Comparison of ENCODE assay signal across 12 cellular contexts in genomic region chr5:9716838-9717281, GRCh38.
A peak's percentile ranks its signal among the peaks of the same experiment; 100 is the strongest.
DNase-seq lines count a peak whose midpoint lies in the region; ATAC-seq and TF ChIP-seq lines count a peak whose summit lies in the region.
"Had no signal": no experiment of that assay in that cellular context is flagged by ENCODE, and none has a peak within 500 bp of the region (broad histone marks: within the 10 kb centered on the region; RNA-seq: fewer than 3 reads in every experiment).

No MANE protein-coding gene starts in this region.

- peak overlapping the region; percentile 87 for H3K14ac ChIP-seq in IMR-90 (replicated peaks; ENCODE audit: low read depth, low read length)

- no peak for TF ChIP-seq EP300 in ovary (IDR thresholded peaks at IDR 0.05)

- ATAC-seq in GM21825 (IDR thresholded peaks at IDR 0.05; ENCODE audit: unreplicated experiment) (peak; percentile 52), IMR-90 (ENCODE audit: low read depth) (peak; percentile 67)

- peak overlapping the region; percentile 33 for H4K91ac ChIP-seq in IMR-90 (ENCODE audit: insufficient read depth, low read depth, low read length)

- H3K27ac ChIP-seq in IMR-90 (ENCODE audit: insufficient read depth, low read length) (peak overlapping the region; percentile 46; the same call in 1 of the 2 replicates), ovary (no peak overlapping the region)
- H3K27ac ChIP-seq: prostate gland, WERI-Rb-1 had no signal

- H3K9ac ChIP-seq in IMR-90 (ENCODE audit: low read depth, low read length) = peak overlapping the region; percentile 17; the same call in 1 of the 2 replicates

- peak overlapping the region; percentile 72 for H3K23ac ChIP-seq in IMR-90 (ENCODE audit: low read depth, low read length)

- H3K4me3 ChIP-seq in GM12864 (ENCODE audit: low read depth, low read length) = no peak overlapping the region
- H3K4me3 ChIP-seq in IMR-90 (ENCODE audit: insufficient read depth, low read depth, low read length) = no peak overlapping the region; the same call in 1 of the 2 replicates
- H3K4me3 ChIP-seq in ovary = no peak overlapping the region
- H3K4me3 ChIP-seq: prostate gland had no signal

- H3K56ac ChIP-seq in IMR-90 (ENCODE audit: extremely low read depth, insufficient read depth, low read length) = peak overlapping the region; percentile 93

- POLR2A ChIA-PET in IMR-90 (lab: Charles Lee; ENCODE audit: unreplicated experiment) (interaction anchor here (0.5 to 2.2 kb wide), 5 partner anchors 31 to 408 kb away, joined by 3 to 10 read pairs (median 3); no protein-coding TSS in a partner anchor), HEK293T (lab: Yijun Ruan, JAX) (no interaction called here)

- H2AK9ac ChIP-seq in IMR-90 (replicated peaks; ENCODE audit: low read depth, low read length, poor library complexity) = no peak overlapping the region

- in situ Hi-C loops in IMR-90 (cut with MboI; ENCODE audit: low sequenced_read_pairs) (no loop called here), G401 (cut with HindIII; ENCODE audit: low sequenced_read_pairs) (no loop called here)

- peaks cover 18% of the 10 kb centered on the region for H3K9me1 ChIP-seq in IMR-90 (ENCODE audit: insufficient read depth, low read length)

- peak overlapping the region; percentile 72 for H3K4me2 ChIP-seq in IMR-90 (ENCODE audit: low read depth, low read length)

- TF ChIP-seq CTCF in GM12864 (IDR thresholded peaks at IDR 0.05; ENCODE audit: low read depth, low read length, missing control alignments) (no peak), IMR-90 (conservative IDR thresholded peaks at IDR 0.05; ENCODE audit: low read depth, low read length) (no peak), ovary (IDR thresholded peaks at IDR 0.05) (no peak)

- H4K5ac ChIP-seq in IMR-90 (ENCODE audit: low read depth, low read length) = peak overlapping the region; percentile 85; the same call in 1 of the 2 replicates

- H2BK20ac ChIP-seq in IMR-90 (ENCODE audit: low read depth, low read length) = peak overlapping the region; percentile 88

- peak overlapping the region; percentile 30; the same call in 1 of the 3 replicates for H2BK15ac ChIP-seq in IMR-90 (ENCODE audit: low read depth, low read length)

- H3K36me3 ChIP-seq in IMR-90 (ENCODE audit: control insufficient read depth, insufficient read depth, low read length) (no peaks in the 10 kb centered on the region), ovary (no peaks in the 10 kb centered on the region)
- H3K36me3 ChIP-seq: prostate gland, WERI-Rb-1 had no signal

- H3K4me1 ChIP-seq in IMR-90 (ENCODE audit: control insufficient read depth, insufficient read depth, low read length) (peaks cover 26% of the 10 kb centered on the region), ovary (ENCODE audit: insufficient read depth) (no peaks in the 10 kb centered on the region)
- H3K4me1 ChIP-seq: prostate gland had no signal

- TF ChIP-seq RAD21 in IMR-90 (IDR thresholded peaks at IDR 0.05; ENCODE audit: low read length) = peak; percentile 25; the same call in 1 of the 2 replicates

- no peaks in the 10 kb centered on the region for H3K27me3 ChIP-seq in IMR-90 (ENCODE audit: control insufficient read depth, insufficient read depth, low read length)
- no peaks in the 10 kb centered on the region for H3K27me3 ChIP-seq in ovary

- H2AFZ ChIP-seq in IMR-90 (replicated peaks; ENCODE audit: low read length, poor library complexity) = no peak overlapping the region

- H4K20me1 ChIP-seq in IMR-90 (ENCODE audit: insufficient read depth, low read length) = no peaks in the 10 kb centered on the region

- CTCF ChIA-PET in IMR-90 (lab: Yijun Ruan, JAX) = no interaction called here
- CTCF ChIA-PET in HEK293T (lab: Yijun Ruan, JAX) = no interaction called here

- dilution Hi-C loops in IMR-90 (cut with HindIII; ENCODE audit: low sequenced_read_pairs, unreplicated experiment) = no loop called here

- peak overlapping the region; percentile 9; the same call in 1 of the 2 replicates for H2AK5ac ChIP-seq in IMR-90 (ENCODE audit: low read depth, low read length)

- intact Hi-C loops in IMR-90 (cut with micrococcal nuclease) (loop anchor here (2.0 kb wide), 1 partner anchor 172 kb away; no protein-coding TSS in a partner anchor), ovary (cut with DNase I) (no loop called here)

- peak overlapping the region; percentile 64 to 83 for H4K8ac ChIP-seq in IMR-90 (ENCODE audit: low read depth in 2 of 2, low read length in 2 of 2)

- TF ChIP-seq POLR2A in IMR-90 (IDR thresholded peaks at IDR 0.05; ENCODE audit: low read depth, low read length) (no peak; the same call in 1 of the 2 replicates), ovary (IDR thresholded peaks at IDR 0.05) (no peak)

- peak overlapping the region; percentile 75 for H2BK120ac ChIP-seq in IMR-90 (ENCODE audit: low read depth, low read length)

- DNase-seq in GM12864 (ENCODE audit: low read depth) = peak; percentile 18
- DNase-seq in IMR-90 = peak; percentile 96
- DNase-seq in fibroblast of peridontal ligament (ENCODE audit: extremely low read depth) = peak; percentile 49
- DNase-seq in G401 (ENCODE audit: low spot score) = no peak
- no peak for DNase-seq in HEK293T (ENCODE audit: extremely low spot score)
- no peak for DNase-seq in SHP77 treated with DMSO at 0.1 percent for 48 hours (lab: John Stamatoyannopoulos, UW)
- no peak for DNase-seq in ovary
- DNase-seq: Calu3, NCI-H2171, WERI-Rb-1 had no signal

- H3K79me1 ChIP-seq in IMR-90 (ENCODE audit: low read depth in 1 of 2, low read length in 2 of 2) = peaks cover 0 to 13% of the 10 kb centered on the region in 2 experiments; a peak in 2 of 4 replicates

- no TSS peak for BruUV-seq in IMR-90 (replicated peaks; lab: Mats Ljungman, UMichigan)

- H3K9me3 ChIP-seq in IMR-90 (ENCODE audit: control insufficient read depth, insufficient read depth, low read length) (no peaks in the 10 kb centered on the region), ovary (no peaks in the 10 kb centered on the region)
- H3K9me3 ChIP-seq: prostate gland had no signal

- peak overlapping the region; percentile 77; the same call in 1 of the 2 replicates for H3K18ac ChIP-seq in IMR-90 (ENCODE audit: low read depth, low read length)

- WGBS in IMR-90 (ENCODE audit: extremely low coverage in 2 of 2, insufficient read length in 1 of 2), 2 experiments = no CpG with 5 or more reads among the region's 5 CpGs
- WGBS in ovary, 3 donors = 51 to 70% (median 62%) methylated on average over 5 of the region's 5 CpGs

- peak overlapping the region; percentile 82 for H2BK5ac ChIP-seq in IMR-90 (ENCODE audit: low read depth, low read length, poor library complexity, severe bottlenecking)

- peak overlapping the region; percentile 53; the same call in 1 of the 2 replicates for H3K4ac ChIP-seq in IMR-90 (ENCODE audit: low read depth, low read length)

TF ChIP-seq in IMR-90, 13 proteins besides CTCF, POLR2A, EP300 and RAD21 (continues in another document):
- no peak for TF ChIP-seq NFE2L2 (IDR thresholded peaks at IDR 0.05; ENCODE audit: low read depth, low read length)
- peak; percentile 26 for TF ChIP-seq RCOR1 (IDR thresholded peaks at IDR 0.05; ENCODE audit: insufficient replicate concordance, low read length)
- 0 out of 2 replicates have a peak, but pooled peaks have one; percentile 37 for TF ChIP-seq MXI1 (IDR thresholded peaks at IDR 0.05; ENCODE audit: borderline replicate concordance, low read depth, low read length)
- TF ChIP-seq FOS (IDR thresholded peaks at IDR 0.05; ENCODE audit: low read depth, low read length) = peak; percentile 72; the same call in 1 of the 2 replicates
- no peak for TF ChIP-seq ELK1 (IDR thresholded peaks at IDR 0.05; ENCODE audit: borderline replicate concordance, low read depth, low read length)
- TF ChIP-seq MAZ (IDR thresholded peaks at IDR 0.05; ENCODE audit: borderline replicate concordance, low read depth, low read length) = no peak
- peak; percentile 15; the same call in 1 of the 2 replicates for TF ChIP-seq SMC3 (IDR thresholded peaks at IDR 0.05; ENCODE audit: low read depth, low read length)
- TF ChIP-seq BHLHE40 (IDR thresholded peaks at IDR 0.05; ENCODE audit: low read depth, low read length) = peak; percentile 78

TF ChIP-seq in HEK293T, 16 proteins besides CTCF, POLR2A, EP300 and RAD21:
- TF ChIP-seq PKNOX1 (IDR thresholded peaks at IDR 0.05) (no peak), FOXK2 (IDR thresholded peaks at IDR 0.05) (no peak), ZNF384 (IDR thresholded peaks at IDR 0.05) (no peak), L3MBTL2 (conservative IDR thresholded peaks at IDR 0.05) (no peak), LEF1 (IDR thresholded peaks at IDR 0.05; ENCODE audit: borderline replicate concordance) (no peak), FOXA1 (IDR thresholded peaks at IDR 0.05) (no peak), SP1 (IDR thresholded peaks at IDR 0.05) (no peak), ARNT (IDR thresholded peaks at IDR 0.05) (no peak), HDGF (IDR thresholded peaks at IDR 0.05; ENCODE audit: borderline replicate concordance) (no peak), TARDBP (IDR thresholded peaks at IDR 0.05) (no peak), NFRKB (IDR thresholded peaks at IDR 0.05) (no peak), FOXM1 (IDR thresholded peaks at IDR 0.05; ENCODE audit: borderline replicate concordance) (no peak), SUZ12 (IDR thresholded peaks at IDR 0.05) (no peak)

Comparison
In these comparisons a context has a peak if more than half of its experiments do, and no peak if none do; other contexts are left out.
1. DNase-seq: peak in GM12864 (single experiment), IMR-90 (single experiment) and fibroblast of peridontal ligament (single experiment); none in G401 (single experiment), HEK293T (single experiment), SHP77 treated with DMSO at 0.1 percent for 48 hours (single experiment) and ovary (0 of 5).